ENCODE assay signal across 8 cellular contexts in the genomic region with DNA sequence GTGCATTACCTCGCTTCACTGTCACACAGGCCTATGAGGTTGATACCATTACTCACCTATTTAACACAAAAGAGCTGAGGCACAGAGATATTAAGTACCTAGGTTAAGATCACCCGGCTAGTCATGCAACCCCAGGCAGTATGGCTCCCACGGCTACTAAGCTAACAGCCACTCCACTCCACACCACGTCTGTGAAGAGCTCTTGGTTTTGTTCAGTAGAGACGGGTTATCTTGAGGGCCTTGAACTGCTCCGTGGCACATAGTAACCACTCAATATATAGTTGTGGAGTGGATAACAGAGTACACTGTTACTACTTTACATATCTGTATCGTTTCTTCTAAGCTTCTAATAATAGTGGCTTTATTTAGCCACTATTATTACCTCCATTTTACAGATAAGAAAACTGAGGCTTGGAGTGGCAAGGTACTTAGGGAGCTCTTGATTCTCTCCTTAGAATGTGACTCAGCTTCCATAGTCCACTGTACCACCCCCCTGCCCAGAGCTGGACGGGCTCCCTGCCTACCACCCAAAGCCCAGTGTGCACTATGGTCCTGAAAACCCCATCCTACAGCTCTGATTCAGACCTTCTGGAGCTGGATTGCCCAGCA. TPM values are rescaled to one million over a fixed set of nuclear protein-coding genes. Genes with fewer than 3 reads are reported as not detected.
DNase-seq lines count a peak whose midpoint lies in the region; ATAC-seq and TF ChIP-seq lines count a peak whose summit lies in the region.

No MANE protein-coding gene starts in this region.

- H3K27me3 Mint-ChIP-seq in activated T-cell treated with anti-CD3 and anti-CD28 coated beads, Interleukin-2, amount 50 U/mL, for 24 hours = no peaks in the 10 kb centered on the region
- no peaks in the 10 kb centered on the region for H3K27me3 Mint-ChIP-seq in activated naive CD8-positive, alpha-beta T cell treated with anti-CD3 and anti-CD28 coated beads, Interleukin-2, amount 50 U/mL, for 24 hours

- no peaks in the 10 kb centered on the region for H3K9me3 ChIP-seq in liver (ENCODE audit: control insufficient read depth in 4 of 4, low read length in 3 of 4)
- H3K9me3 ChIP-seq in thoracic aorta = no peaks in the 10 kb centered on the region

- peak overlapping the region; percentile 82 for H3K4me3 Mint-ChIP-seq in activated T-cell treated with anti-CD3 and anti-CD28 coated beads, Interleukin-2, amount 50 U/mL, for 24 hours
- H3K4me3 Mint-ChIP-seq in activated naive CD8-positive, alpha-beta T cell treated with anti-CD3 and anti-CD28 coated beads, Interleukin-2, amount 50 U/mL, for 24 hours = peak overlapping the region; percentile 79

- peak overlapping the region in 1 of 2 donors; percentile 43 for H3K9ac ChIP-seq in liver (ENCODE audit: low read depth in 1 of 2, low read length in 2 of 2)

- H3K4me1 ChIP-seq in liver (ENCODE audit: control insufficient read depth in 4 of 4, insufficient read depth in 4 of 4, low read length in 3 of 4) (peaks cover 0 to 22% (median 7%) of the 10 kb centered on the region in 4 donors), thoracic aorta (ENCODE audit: control insufficient read depth in 1 of 2, low read depth in 2 of 2) (peaks cover 3 to 7% of the 10 kb centered on the region in 2 donors)

- 66% methylated on average over 8 of the region's 8 CpGs for WGBS in liver

- ATAC-seq in activated naive CD8-positive, alpha-beta T cell treated with anti-CD3 and anti-CD28 coated beads, Interleukin-2, amount 50 U/mL, for 24 hours = no peak
- no peak for ATAC-seq in thoracic aorta (ENCODE audit: insufficient number of reproducible peaks, low FRiP score, low read depth)

- no peaks in the 10 kb centered on the region for H3K27me3 ChIP-seq in liver (ENCODE audit: control insufficient read depth in 4 of 4, insufficient read depth in 4 of 4, low read length in 3 of 4)
- no peaks in the 10 kb centered on the region for H3K27me3 ChIP-seq in thoracic aorta (replicated peaks; ENCODE audit: insufficient read depth)

- no peak for TF ChIP-seq RAD21 in liver (IDR thresholded peaks at IDR 0.05)

- H3K36me3 Mint-ChIP-seq in activated T-cell treated with anti-CD3 and anti-CD28 coated beads, Interleukin-2, amount 50 U/mL, for 24 hours (ENCODE audit: low read depth) = no peaks in the 10 kb centered on the region
- H3K36me3 Mint-ChIP-seq in activated naive CD8-positive, alpha-beta T cell treated with anti-CD3 and anti-CD28 coated beads, Interleukin-2, amount 50 U/mL, for 24 hours (ENCODE audit: low read depth) = no peaks in the 10 kb centered on the region

- H3K27ac ChIP-seq in liver (ENCODE audit: low read depth in 1 of 2, low read length in 2 of 2) (peak overlapping the region; percentile 80 to 81), thoracic aorta (peak overlapping the region in 1 of 2 donors; percentile 34)

- H3K36me3 ChIP-seq in liver (ENCODE audit: control insufficient read depth in 4 of 4, insufficient read depth in 3 of 4, low read depth in 1 of 4, low read length in 3 of 4) (no peaks in the 10 kb centered on the region), thoracic aorta (no peaks in the 10 kb centered on the region)

- DNase-seq in activated T-cell treated with anti-CD3 and anti-CD28 coated beads, Interleukin-2, amount 50 U/mL, for 24 hours = no peak
- no peak for DNase-seq in activated T-cell treated with anti-CD3 and anti-CD28 coated beads, Interleukin-2, amount 50 U/mL, for 1 hour
- no peak for DNase-seq in activated naive CD8-positive, alpha-beta T cell treated with anti-CD3 and anti-CD28 coated beads, Interleukin-2, amount 50 U/mL, for 24 hours
- DNase-seq in thoracic aorta (ENCODE audit: low spot score) = no peak
- no peak for DNase-seq in occipital lobe (lab: John Stamatoyannopoulos, UW)
- no peak for DNase-seq in activated naive CD4-positive, alpha-beta T cell treated with anti-CD3 and anti-CD28 coated beads, Interleukin-2, amount 50 U/mL, for 16 hours
- DNase-seq in ecto neural progenitor cell (ENCODE audit: low spot score) = no peak

- TF ChIP-seq CTCF in liver (IDR thresholded peaks at IDR 0.05; ENCODE audit: low read depth, low read length, missing input control) (no peak), thoracic aorta (IDR thresholded peaks at IDR 0.05) (no peak)

- peak overlapping the region; percentile 50 for H3K27ac Mint-ChIP-seq in activated T-cell treated with anti-CD3 and anti-CD28 coated beads, Interleukin-2, amount 50 U/mL, for 24 hours
- H3K27ac Mint-ChIP-seq in activated naive CD8-positive, alpha-beta T cell treated with anti-CD3 and anti-CD28 coated beads, Interleukin-2, amount 50 U/mL, for 24 hours = no peak overlapping the region

- H3K4me1 Mint-ChIP-seq in activated T-cell treated with anti-CD3 and anti-CD28 coated beads, Interleukin-2, amount 50 U/mL, for 24 hours (ENCODE audit: low read depth) = peaks cover 33% of the 10 kb centered on the region
- H3K4me1 Mint-ChIP-seq in activated naive CD8-positive, alpha-beta T cell treated with anti-CD3 and anti-CD28 coated beads, Interleukin-2, amount 50 U/mL, for 24 hours = peaks cover 24% of the 10 kb centered on the region

- no peaks in the 10 kb centered on the region for H3K9me3 Mint-ChIP-seq in activated T-cell treated with anti-CD3 and anti-CD28 coated beads, Interleukin-2, amount 50 U/mL, for 24 hours
- H3K9me3 Mint-ChIP-seq in activated naive CD8-positive, alpha-beta T cell treated with anti-CD3 and anti-CD28 coated beads, Interleukin-2, amount 50 U/mL, for 24 hours = no peaks in the 10 kb centered on the region

- H3K4me3 ChIP-seq in liver (ENCODE audit: low read depth in 1 of 3, low read length in 3 of 3) (peak overlapping the region; percentile 70 to 80 (median 72)), thoracic aorta (peak overlapping the region; percentile 97)

TF ChIP-seq in liver, 16 proteins besides CTCF, POLR2A, EP300 and RAD21:
- TF ChIP-seq MAX (IDR thresholded peaks at IDR 0.05) = no peak
- TF ChIP-seq, protein P1, sequence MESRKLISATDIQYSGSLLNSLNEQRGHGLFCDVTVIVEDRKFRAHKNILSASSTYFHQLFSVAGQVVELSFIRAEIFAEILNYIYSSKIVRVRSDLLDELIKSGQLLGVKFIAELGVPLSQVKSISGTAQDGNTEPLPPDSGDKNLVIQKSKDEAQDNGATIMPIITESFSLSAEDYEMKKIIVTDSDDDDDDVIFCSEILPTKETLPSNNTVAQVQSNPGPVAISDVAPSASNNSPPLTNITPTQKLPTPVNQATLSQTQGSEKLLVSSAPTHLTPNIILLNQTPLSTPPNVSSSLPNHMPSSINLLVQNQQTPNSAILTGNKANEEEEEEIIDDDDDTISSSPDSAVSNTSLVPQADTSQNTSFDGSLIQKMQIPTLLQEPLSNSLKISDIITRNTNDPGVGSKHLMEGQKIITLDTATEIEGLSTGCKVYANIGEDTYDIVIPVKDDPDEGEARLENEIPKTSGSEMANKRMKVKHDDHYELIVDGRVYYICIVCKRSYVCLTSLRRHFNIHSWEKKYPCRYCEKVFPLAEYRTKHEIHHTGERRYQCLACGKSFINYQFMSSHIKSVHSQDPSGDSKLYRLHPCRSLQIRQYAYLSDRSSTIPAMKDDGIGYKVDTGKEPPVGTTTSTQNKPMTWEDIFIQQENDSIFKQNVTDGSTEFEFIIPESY (IDR thresholded peaks at IDR 0.05) = no peak
TF ChIP-seq in liver: peak in this region for 0.

RNA-seq across cellular contexts. Expression of gene CORO2A, which starts 1.0 kb away (rescaled TPM):
- 1 to 10 TPM; 1.3 to 2.8 TPM for total RNA-seq in liver
- 1 to 10 TPM; 1.2 to 1.5 TPM for polyA plus RNA-seq in liver
- 1 to 10 TPM; 1.2 to 3.1 TPM for total RNA-seq in thoracic aorta
- total RNA-seq in occipital lobe = 5.1 TPM
